ENCODE assay signal across 1 cellular context in genomic region chr19:42202290-42202867, GRCh38.
TF ChIP-seq lines count a peak whose summit lies in the region.

No MANE protein-coding gene starts in this region.

TF ChIP-seq in HEK293, 187 proteins besides CTCF, POLR2A, EP300 and RAD21 (continued from another document):
- TF ChIP-seq ZNF518A (tag by site-specific recombination; conservative IDR thresholded peaks at IDR 0.05; ENCODE audit: low read depth) (no peak), ZNF391 (tag by site-specific recombination; IDR thresholded peaks at IDR 0.05; ENCODE audit: borderline replicate concordance, low read depth) (no peak), ZNF707 (tag by site-specific recombination; IDR thresholded peaks at IDR 0.05) (no peak), ZNF473 (tag by site-specific recombination; IDR thresholded peaks at IDR 0.05) (no peak), KLF8 (tag by site-specific recombination; IDR thresholded peaks at IDR 0.05) (no peak), ZNF157 (tag by site-specific recombination; IDR thresholded peaks at IDR 0.05) (no peak), ZNF777 (tag by site-specific recombination; IDR thresholded peaks at IDR 0.05; ENCODE audit: borderline replicate concordance) (no peak), GLIS2 (tag by site-specific recombination; IDR thresholded peaks at IDR 0.05) (no peak), ZBTB21 (tag by site-specific recombination; IDR thresholded peaks at IDR 0.05) (no peak)
- TF ChIP-seq, protein P1, sequence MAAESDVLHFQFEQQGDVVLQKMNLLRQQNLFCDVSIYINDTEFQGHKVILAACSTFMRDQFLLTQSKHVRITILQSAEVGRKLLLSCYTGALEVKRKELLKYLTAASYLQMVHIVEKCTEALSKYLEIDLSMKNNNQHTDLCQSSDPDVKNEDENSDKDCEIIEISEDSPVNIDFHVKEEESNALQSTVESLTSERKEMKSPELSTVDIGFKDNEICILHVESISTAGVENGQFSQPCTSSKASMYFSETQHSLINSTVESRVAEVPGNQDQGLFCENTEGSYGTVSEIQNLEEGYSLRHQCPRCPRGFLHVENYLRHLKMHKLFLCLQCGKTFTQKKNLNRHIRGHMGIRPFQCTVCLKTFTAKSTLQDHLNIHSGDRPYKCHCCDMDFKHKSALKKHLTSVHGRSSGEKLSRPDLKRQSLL (tag by site-specific recombination; IDR thresholded peaks at IDR 0.05) = no peak
